8 cellular contexts compared by ENCODE assay signal in genomic region chr12:112992541-112993398, GRCh38. TPM values are rescaled to one million over a fixed set of nuclear protein-coding genes. Genes with fewer than 3 reads are reported as not detected.
DNase-seq lines count a peak whose midpoint lies in the region; ATAC-seq and TF ChIP-seq lines count a peak whose summit lies in the region.

No MANE protein-coding gene starts in this region.

- DNase-seq in NCI-H187 treated with DMSO at 0.1 percent for 48 hours (lab: John Stamatoyannopoulos, UW) = peak; percentile 9
- no peak for DNase-seq in NCI-H187 (lab: John Stamatoyannopoulos, UW)
- DNase-seq in NCI-H146 treated with DMSO at 0.1 percent for 48 hours (lab: John Stamatoyannopoulos, UW; ENCODE audit: unreplicated experiment) = peak; percentile 16
- DNase-seq in T-helper 22 cell (ENCODE audit: low read depth) = peak; percentile 17
- peak; percentile 13 to 48 (median 43) for DNase-seq in immature natural killer cell
- DNase-seq in stimulated activated CD4-positive, alpha-beta T cell treated with anti-CD3 and anti-CD28 coated beads, Interleukin-1b, Interleukin-23, amount 100 ng/mL, for 4 hours (ENCODE audit: low read depth in 2 of 2) = peak; percentile 28 to 30

- H3K9me3 Mint-ChIP-seq in brain (peaks cover 0 to 9% (median 3%) of the 10 kb centered on the region in 5 experiments), immature natural killer cell (no peaks in the 10 kb centered on the region)

- H3K36me3 Mint-ChIP-seq in brain (no peaks in the 10 kb centered on the region), immature natural killer cell (peaks cover 59 to 78% (median 63%) of the 10 kb centered on the region in 3 donors)

- TF ChIP-seq CTCF in brain (conservative IDR thresholded peaks at IDR 0.05) = peak; percentile 77 to 90

- H3K27ac Mint-ChIP-seq in brain (no peak overlapping the region), immature natural killer cell (peak overlapping the region in 2 of 6 donors; percentile 28 to 67)

- no peak for ATAC-seq in HG02870 (IDR thresholded peaks at IDR 0.05; ENCODE audit: unreplicated experiment)

- H3K4me3 Mint-ChIP-seq in brain (no peak overlapping the region), immature natural killer cell (no peak overlapping the region)

- H3K27me3 Mint-ChIP-seq in brain = peaks cover 18% of the 10 kb centered on the region
- peaks cover 0 to 3% (median 2%) of the 10 kb centered on the region in 3 donors for H3K27me3 Mint-ChIP-seq in immature natural killer cell (ENCODE audit: low read depth in 3 of 3)

- H3K4me1 Mint-ChIP-seq in brain = no peaks in the 10 kb centered on the region
- H3K4me1 Mint-ChIP-seq in immature natural killer cell = peaks cover 7 to 28% of the 10 kb centered on the region in 2 donors

RNA-seq across cellular contexts. Expression of gene OAS2, which starts 14.5 kb away (rescaled TPM):
- polyA plus RNA-seq in brain (ENCODE audit: insufficient read depth, low read depth, low replicate concordance) (6.9 TPM), immature natural killer cell (10 to 100 TPM; 24.3 to 64.5 (median 26.9) TPM)

RNA-seq across cellular contexts. Expression of gene OAS3, which starts 54.5 kb away (rescaled TPM):
- polyA plus RNA-seq in brain (ENCODE audit: insufficient read depth, low read depth, low replicate concordance) (15.3 TPM), immature natural killer cell (10 to 100 TPM in 1 of 3 donors, 1 to 10 TPM in 2; 2.2 to 16.7 (median 9.0) TPM)

Comparison
In these comparisons a context has a peak if more than half of its experiments do, and no peak if none do; other contexts are left out.
1. DNase-seq: peak in NCI-H187 treated with DMSO at 0.1 percent for 48 hours (single experiment), NCI-H146 treated with DMSO at 0.1 percent for 48 hours (single experiment), T-helper 22 cell (single experiment), immature natural killer cell (3 of 3) and stimulated activated CD4-positive, alpha-beta T cell treated with anti-CD3 and anti-CD28 coated beads, Interleukin-1b, Interleukin-23, amount 100 ng/mL, for 4 hours (2 of 2); none in NCI-H187 (0 of 2).